ENCODE assay signal across 21 cellular contexts in genomic region chr7:2735744-2736143, GRCh38. TPM values are rescaled to one million over a fixed set of nuclear protein-coding genes. Genes with fewer than 3 reads are reported as not detected.
DNase-seq lines count a peak whose midpoint lies in the region; ATAC-seq and TF ChIP-seq lines count a peak whose summit lies in the region.
"Had no signal": no experiment of that assay in that cellular context is flagged by ENCODE, and none has a peak within 500 bp of the region (broad histone marks: within the 10 kb centered on the region; RNA-seq: fewer than 3 reads in every experiment).

No MANE protein-coding gene starts in this region.

- POLR2A ChIA-PET in CD8-positive, alpha-beta memory T cell (lab: Charles Lee) = no interaction called here

- peaks cover 27% of the 10 kb centered on the region for H3K4me1 Mint-ChIP-seq in chondrocyte (ENCODE audit: low read depth)
- peaks cover 0 to 38% (median 6%) of the 10 kb centered on the region in 3 donors for H3K4me1 Mint-ChIP-seq in CD8-positive, alpha-beta memory T cell

- CTCF ChIA-PET in CD8-positive, alpha-beta memory T cell (lab: Charles Lee) = interaction anchor here (1.2 kb wide), 1 partner anchor 26 kb away, joined by 4 read pairs; no protein-coding TSS in a partner anchor

- intact Hi-C loops in uterus (cut with DNase I; ENCODE audit: low total_unique reads) = loop anchor here (10.0 kb wide), 1 partner anchor 109 kb away; the partner anchor contains the start of gene GNA12

- H3K4me3 ChIP-seq in osteoblast (ENCODE audit: insufficient read depth, low read length) (no peak overlapping the region), uterus (no peak overlapping the region)
- H3K4me3 ChIP-seq in CD8-positive, alpha-beta memory T cell (ENCODE audit: low read length) = no peak overlapping the region
- H3K4me3 ChIP-seq: thyroid gland had no signal

- H3K4me3 Mint-ChIP-seq in chondrocyte (ENCODE audit: unreplicated experiment) = no peak overlapping the region
- no peak overlapping the region for H3K4me3 Mint-ChIP-seq in CD8-positive, alpha-beta memory T cell

- H4K20me1 ChIP-seq in osteoblast (ENCODE audit: insufficient read depth, low read length) = peaks cover 3% of the 10 kb centered on the region

- H3K27ac ChIP-seq in osteoblast (ENCODE audit: low read depth, low read length) = no peak overlapping the region
- H3K27ac ChIP-seq in uterus = peak overlapping the region; percentile 61 to 74
- no peak overlapping the region for H3K27ac ChIP-seq in CD8-positive, alpha-beta memory T cell (ENCODE audit: low read depth, low read length)
- H3K27ac ChIP-seq: neutrophil, thyroid gland had no signal

- no peak for ATAC-seq in HG03342 (IDR thresholded peaks at IDR 0.05; ENCODE audit: unreplicated experiment)
- ATAC-seq: esophagus mucosa had no signal

- H3K79me2 ChIP-seq in osteoblast (ENCODE audit: insufficient read depth, low read length) = peaks cover 66% of the 10 kb centered on the region

- peaks cover 5% of the 10 kb centered on the region for H3K4me1 ChIP-seq in osteoblast (ENCODE audit: insufficient read depth, low read length)
- peaks cover 0 to 9% of the 10 kb centered on the region in 2 donors for H3K4me1 ChIP-seq in uterus
- no peaks in the 10 kb centered on the region for H3K4me1 ChIP-seq in CD8-positive, alpha-beta memory T cell (ENCODE audit: insufficient read depth, low read length)
- H3K4me1 ChIP-seq: thyroid gland had no signal

- H2AFZ ChIP-seq in osteoblast (ENCODE audit: low read length) = no peak overlapping the region

- H3K4me2 ChIP-seq in osteoblast (ENCODE audit: insufficient read depth, low read length) = no peak overlapping the region
- H3K4me2 ChIP-seq: SK-N-SH had no signal

- H3K27me3 Mint-ChIP-seq in chondrocyte (ENCODE audit: low read depth) = no peaks in the 10 kb centered on the region
- H3K27me3 Mint-ChIP-seq in CD8-positive, alpha-beta memory T cell = peaks cover 0 to 2% of the 10 kb centered on the region in 2 donors
- H3K27me3 Mint-ChIP-seq: CD4-positive, CD25-positive, alpha-beta regulatory T cell had no signal

- TF ChIP-seq CTCF in chondrocyte (IDR thresholded peaks at IDR 0.05) (no peak), osteoblast (IDR thresholded peaks at IDR 0.05; ENCODE audit: extremely low read depth, low read depth, low read length) (no peak), uterus (IDR thresholded peaks at IDR 0.05) (no peak)

- TF ChIP-seq POLR2A in uterus (IDR thresholded peaks at IDR 0.05) = no peak

- H3K27ac Mint-ChIP-seq in chondrocyte (ENCODE audit: unreplicated experiment) = no peak overlapping the region
- no peak overlapping the region for H3K27ac Mint-ChIP-seq in CD8-positive, alpha-beta memory T cell

- H3K27me3 ChIP-seq in osteoblast (ENCODE audit: insufficient read depth, low read length) (no peaks in the 10 kb centered on the region), uterus (no peaks in the 10 kb centered on the region)
- no peaks in the 10 kb centered on the region for H3K27me3 ChIP-seq in CD8-positive, alpha-beta memory T cell (ENCODE audit: insufficient read depth, low read length, poor library complexity, severe bottlenecking)
- H3K27me3 ChIP-seq: thyroid gland had no signal

- H3K36me3 Mint-ChIP-seq in chondrocyte (ENCODE audit: low read depth) = peaks cover 23% of the 10 kb centered on the region
- peaks cover 0 to 27% (median 9%) of the 10 kb centered on the region in 3 donors for H3K36me3 Mint-ChIP-seq in CD8-positive, alpha-beta memory T cell

- peaks cover 12% of the 10 kb centered on the region for H3K36me3 ChIP-seq in osteoblast (ENCODE audit: insufficient read depth, low read length)
- no peaks in the 10 kb centered on the region for H3K36me3 ChIP-seq in uterus
- H3K36me3 ChIP-seq in CD8-positive, alpha-beta memory T cell (ENCODE audit: insufficient read depth, low read length) = peaks cover 7% of the 10 kb centered on the region

- peak; percentile 44 for DNase-seq in activated effector memory CD4-positive, alpha-beta T cell treated with anti-CD3 and anti-CD28 coated beads, Interleukin-2, amount 50 U/mL, for 16 hours
- no peak for DNase-seq in activated effector memory CD4-positive, alpha-beta T cell treated with Interleukin-2 at 50 U/mL for 16 hours
- peak; percentile 62 for DNase-seq in chondrocyte (ENCODE audit: low spot score)
- DNase-seq in osteoblast (ENCODE audit: insufficient read length, low spot score, missing footprints) = peak; percentile 76
- peak in 1 of 2 donors; percentile 17 for DNase-seq in uterus
- no peak for DNase-seq in central memory CD4-positive, alpha-beta T cell
- no peak for DNase-seq in CD8-positive, alpha-beta memory T cell
- DNase-seq: activated CD4-positive, alpha-beta T cell treated with anti-CD3 and anti-CD28 coated beads, Interleukin-2, amount 50 U/mL, for 1 hour; activated naive CD4-positive, alpha-beta T cell treated with anti-CD3 and anti-CD28 coated beads, Interleukin-2, amount 50 U/mL, for 16 hours; activated T-cell treated with anti-CD3 and anti-CD28 coated beads for 4 hours; CD4-positive, CD25-positive, alpha-beta regulatory T cell; dermis blood vessel endothelial cell; GOT3; NCI-H1417 treated with DMSO at 0.1 percent for 48 hours; NCI-H774; SK-N-SH; stimulated activated CD4-positive, alpha-beta T cell treated with anti-CD3 and anti-CD28 coated beads, Interleukin-4, amount 100 ng/mL, for 24 hours; thyroid gland had no signal

- peaks cover 2% of the 10 kb centered on the region for H3K9me3 Mint-ChIP-seq in chondrocyte (ENCODE audit: low read depth)
- H3K9me3 Mint-ChIP-seq in CD8-positive, alpha-beta memory T cell = no peaks in the 10 kb centered on the region
- H3K9me3 Mint-ChIP-seq: CD4-positive, CD25-positive, alpha-beta regulatory T cell had no signal

- H3K9me3 ChIP-seq in osteoblast (ENCODE audit: low read depth, low read length) (no peaks in the 10 kb centered on the region), uterus (no peaks in the 10 kb centered on the region)
- no peaks in the 10 kb centered on the region for H3K9me3 ChIP-seq in CD8-positive, alpha-beta memory T cell (ENCODE audit: low read length)
- H3K9me3 ChIP-seq: neutrophil, SK-N-SH, thyroid gland had no signal

RNA-seq across cellular contexts. Expression of gene AMZ1, which starts 47.7 kb away (rescaled TPM):
- total RNA-seq in chondrocyte = 9.1 to 11.1 TPM (median 9.6 TPM) in 3 replicates
- 2.1 and 2.5 TPM in 2 replicates for total RNA-seq in osteoblast
- total RNA-seq in uterus = 1 to 10 TPM in 2 of 4 donors, under 1 TPM in 1, not detected in 1; 0.35 to 4.6 (median 4.4) TPM
- total RNA-seq in CD8-positive, alpha-beta memory T cell = under 1 TPM in 1 of 2 experiments, not detected in 1; 0.07 TPM
- 0.08 TPM for polyA plus RNA-seq in CD8-positive, alpha-beta memory T cell

Comparison
In these comparisons a context has a peak if more than half of its experiments do, and no peak if none do; other contexts are left out.
1. DNase-seq: peak in activated effector memory CD4-positive, alpha-beta T cell treated with anti-CD3 and anti-CD28 coated beads, Interleukin-2, amount 50 U/mL, for 16 hours (single experiment), chondrocyte (single experiment) and osteoblast (single experiment); none in activated effector memory CD4-positive, alpha-beta T cell treated with Interleukin-2 at 50 U/mL for 16 hours (single experiment), central memory CD4-positive, alpha-beta T cell (single experiment) and CD8-positive, alpha-beta memory T cell (0 of 5).
2. H3K27ac ChIP-seq: peak in uterus (2 of 2); none in osteoblast (single experiment) and CD8-positive, alpha-beta memory T cell (single experiment).